ENCODE assay signal across 18 cellular contexts in genomic region chr2:180004731-180005130, GRCh38. TPM values are rescaled to one million over a fixed set of nuclear protein-coding genes. Genes with fewer than 3 reads are reported as not detected.
DNase-seq lines count a peak whose midpoint lies in the region; TF ChIP-seq lines count a peak whose summit lies in the region.
"Had no signal": no experiment of that assay in that cellular context is flagged by ENCODE, and none has a peak within 500 bp of the region (broad histone marks: within the 10 kb centered on the region; RNA-seq: fewer than 3 reads in every experiment).

No MANE protein-coding gene starts in this region.

- H3K4me3 ChIP-seq in HUES64 (ENCODE audit: low read length): peak overlapping the region; percentile 18; the same call in 1 of the 2 replicates
- H3K4me3 ChIP-seq in neutrophil (ENCODE audit: low read depth in 1 of 2, low read length in 1 of 2): no peak overlapping the region
- H3K4me3 ChIP-seq: SJSA1 had no signal

- no peaks in the 10 kb centered on the region for H3K27me3 ChIP-seq in HUES64 (ENCODE audit: insufficient read depth, low read length)
- no peaks in the 10 kb centered on the region for H3K27me3 ChIP-seq in neutrophil
- H3K27me3 ChIP-seq: dorsolateral prefrontal cortex, SJSA1 had no signal

- H3K27ac ChIP-seq in HUES64 (ENCODE audit: low read depth, low read length) (peak overlapping the region; percentile 50; the same call in 1 of the 2 replicates), neutrophil (peak overlapping the region; percentile 70)
- H3K27ac ChIP-seq: dorsolateral prefrontal cortex, SJSA1 had no signal

- H3K9me3 ChIP-seq in HUES64 (ENCODE audit: insufficient read depth, low read depth, low read length) (no peaks in the 10 kb centered on the region), neutrophil (no peaks in the 10 kb centered on the region)
- H3K9me3 ChIP-seq: SJSA1 had no signal

- 61% methylated on average over 5 of the region's 5 CpGs for WGBS in HUES64

- no peak overlapping the region for H3K27ac Mint-ChIP-seq in activated T-cell treated with anti-CD3 and anti-CD28 coated beads, Interleukin-2, amount 50 U/mL, for 24 hours
- no peak overlapping the region for H3K27ac Mint-ChIP-seq in brain

- no peaks in the 10 kb centered on the region for H3K27me3 Mint-ChIP-seq in activated T-cell treated with anti-CD3 and anti-CD28 coated beads, Interleukin-2, amount 50 U/mL, for 24 hours
- H3K27me3 Mint-ChIP-seq in brain: peaks cover 17% of the 10 kb centered on the region
- H3K27me3 Mint-ChIP-seq: CD8-positive, alpha-beta memory T cell had no signal

- H3K4me3 Mint-ChIP-seq in activated T-cell treated with anti-CD3 and anti-CD28 coated beads, Interleukin-2, amount 50 U/mL, for 24 hours: peak overlapping the region; percentile 89
- H3K4me3 Mint-ChIP-seq in brain: peak overlapping the region; percentile 76 to 100 (median 94)

- H3K36me3 ChIP-seq in HUES64 (ENCODE audit: insufficient read depth, low read length) (no peaks in the 10 kb centered on the region), neutrophil (no peaks in the 10 kb centered on the region)

- no peak for DNase-seq in activated T-cell treated with anti-CD3 and anti-CD28 coated beads, Interleukin-2, amount 50 U/mL, for 24 hours
- no peak for DNase-seq in activated T-cell treated with anti-CD3 and anti-CD28 coated beads for 4 hours
- no peak for DNase-seq in NCI-H2029 (lab: John Stamatoyannopoulos, UW)
- no peak for DNase-seq in effector CD8-positive, alpha-beta T cell (lab: John Stamatoyannopoulos, UW)
- no peak for DNase-seq in NCI-H774 (lab: John Stamatoyannopoulos, UW)
- DNase-seq: activated CD8-positive, alpha-beta memory T cell treated with anti-CD3 and anti-CD28 coated beads for 24 hours; activated naive CD4-positive, alpha-beta T cell; CD8-positive, alpha-beta memory T cell; dorsolateral prefrontal cortex; HCEC 1CT; hypothalamus; NCI-H446 treated with DMSO at 0.1 percent for 48 hours; posterior cingulate gyrus; stimulated activated naive CD4-positive, alpha-beta T cell treated with Interleukin-2 at 50 U/mL for 16 hours had no signal

- TF ChIP-seq CTCF in brain (conservative IDR thresholded peaks at IDR 0.05): no peak
- TF ChIP-seq CTCF in neutrophil (IDR thresholded peaks at IDR 0.05): no peak

- H3K36me3 Mint-ChIP-seq in activated T-cell treated with anti-CD3 and anti-CD28 coated beads, Interleukin-2, amount 50 U/mL, for 24 hours (ENCODE audit: low read depth): peaks cover 58% of the 10 kb centered on the region
- H3K36me3 Mint-ChIP-seq in brain: no peaks in the 10 kb centered on the region

- no peaks in the 10 kb centered on the region for H3K9me3 Mint-ChIP-seq in activated T-cell treated with anti-CD3 and anti-CD28 coated beads, Interleukin-2, amount 50 U/mL, for 24 hours
- H3K9me3 Mint-ChIP-seq in brain: no peaks in the 10 kb centered on the region
- H3K9me3 Mint-ChIP-seq: CD8-positive, alpha-beta memory T cell had no signal

- H3K9ac ChIP-seq in HUES64 (ENCODE audit: low read depth, low read length): no peak overlapping the region

- H3K4me1 Mint-ChIP-seq in activated T-cell treated with anti-CD3 and anti-CD28 coated beads, Interleukin-2, amount 50 U/mL, for 24 hours (ENCODE audit: low read depth): peaks cover 55% of the 10 kb centered on the region
- peaks cover 38% of the 10 kb centered on the region for H3K4me1 Mint-ChIP-seq in brain

- H3K4me1 ChIP-seq in HUES64 (ENCODE audit: insufficient read depth, low read length) (peaks cover 13% of the 10 kb centered on the region), neutrophil (ENCODE audit: control insufficient read depth in 1 of 2, insufficient read depth in 1 of 2, low read depth in 1 of 2, low read length in 1 of 2) (peaks cover 48 to 70% of the 10 kb centered on the region in 2 experiments)

RNA-seq across cellular contexts. Expression of gene CWC22, which starts 2.4 kb away (rescaled TPM):
- 30.6 TPM for polyA plus RNA-seq in HUES64 (2013, experiment 1 of 2)
- 28.3 TPM for polyA plus RNA-seq in HUES64 (2013, experiment 2 of 2)
- 5.0 TPM for polyA plus RNA-seq in brain (ENCODE audit: insufficient read depth, low read depth, low replicate concordance)
